8 cellular contexts compared by ENCODE assay signal in genomic region chr22:41910599-41911291, GRCh38. TPM values are rescaled to one million over a fixed set of nuclear protein-coding genes. Genes with fewer than 3 reads are reported as not detected.
DNase-seq lines count a peak whose midpoint lies in the region; ATAC-seq and TF ChIP-seq lines count a peak whose summit lies in the region.

No MANE protein-coding gene starts in this region.

- DNase-seq in BE2C (peak; percentile 42), Peyer's patch (no peak), dermis blood vessel endothelial cell (peak; percentile 26), midbrain (lab: John Stamatoyannopoulos, UW) (peak; percentile 75), vagina (ENCODE audit: extremely low spot score in 2 of 2) (no peak), NCI-H2029 (lab: John Stamatoyannopoulos, UW) (no peak)

- peaks cover 68% of the 10 kb centered on the region for H3K27me3 ChIP-seq in BE2C
- peaks cover 0 to 60% of the 10 kb centered on the region in 2 donors for H3K27me3 ChIP-seq in Peyer's patch
- H3K27me3 ChIP-seq in vagina: peaks cover 23% of the 10 kb centered on the region

- TF ChIP-seq CTCF in BE2C (IDR thresholded peaks at IDR 0.05; ENCODE audit: low read depth, low read length) (no peak), Peyer's patch (IDR thresholded peaks at IDR 0.05) (no peak), vagina (IDR thresholded peaks at IDR 0.05) (no peak)

- intact Hi-C loops in vagina (cut with DNase I): no loop called here

- H3K27ac ChIP-seq in Peyer's patch: peak overlapping the region in 1 of 4 donors; percentile 67
- H3K27ac ChIP-seq in vagina: no peak overlapping the region

- TF ChIP-seq POLR2A in Peyer's patch (IDR thresholded peaks at IDR 0.05): no peak
- TF ChIP-seq POLR2A in vagina (IDR thresholded peaks at IDR 0.05): no peak

- H3K36me3 ChIP-seq in BE2C (peaks cover 6% of the 10 kb centered on the region), Peyer's patch (peaks cover 0 to 16% (median 0%) of the 10 kb centered on the region in 3 donors), vagina (peaks cover 0 to 10% of the 10 kb centered on the region in 2 donors)

- no peaks in the 10 kb centered on the region for H3K4me1 ChIP-seq in BE2C
- H3K4me1 ChIP-seq in Peyer's patch: peaks cover 2 to 53% (median 29%) of the 10 kb centered on the region in 4 donors
- peaks cover 31% of the 10 kb centered on the region for H3K4me1 ChIP-seq in vagina

- peak overlapping the region; percentile 20 for H3K4me3 ChIP-seq in BE2C (ENCODE audit: low read depth, low read length)
- peak overlapping the region; percentile 26 to 51 (median 42) for H3K4me3 ChIP-seq in Peyer's patch
- peak overlapping the region; percentile 21 to 40 for H3K4me3 ChIP-seq in vagina

- no peak for ATAC-seq in GM21360 (IDR thresholded peaks at IDR 0.05; ENCODE audit: unreplicated experiment)
- ATAC-seq in HG03045 (IDR thresholded peaks at IDR 0.05; ENCODE audit: unreplicated experiment): no peak

- H3K9me3 ChIP-seq in BE2C: no peaks in the 10 kb centered on the region
- H3K9me3 ChIP-seq in Peyer's patch: no peaks in the 10 kb centered on the region
- H3K9me3 ChIP-seq in vagina: no peaks in the 10 kb centered on the region

RNA-seq across cellular contexts. Expression of gene SHISA8, which starts 4.1 kb away (rescaled TPM):
- polyA plus RNA-seq in BE2C (2012; ENCODE audit: insufficient read depth, insufficient read length, low read depth): not detected
- total RNA-seq in Peyer's patch (not detected), dermis blood vessel endothelial cell (not detected in 2 replicates), vagina (not detected)

RNA-seq across cellular contexts. Expression of gene TNFRSF13C, which starts 15.9 kb away (rescaled TPM):
- polyA plus RNA-seq in BE2C (2012; ENCODE audit: insufficient read depth, insufficient read length, low read depth): 0.29 TPM
- 10 to 100 TPM in 1 of 4 donors, 1 to 10 TPM in 2, under 1 TPM in 1; 0.35 to 52.8 (median 3.2) TPM for total RNA-seq in Peyer's patch
- not detected in 2 replicates for total RNA-seq in dermis blood vessel endothelial cell
- total RNA-seq in vagina: not detected

RNA-seq across cellular contexts. Expression of gene CENPM, which starts 36.2 kb away (rescaled TPM):
- 43.8 TPM for polyA plus RNA-seq in BE2C (2012; ENCODE audit: insufficient read depth, insufficient read length, low read depth)
- total RNA-seq in Peyer's patch: 10 to 100 TPM; 14.2 to 71.0 (median 17.8) TPM
- 13.1 and 34.2 TPM in 2 replicates for total RNA-seq in dermis blood vessel endothelial cell
- total RNA-seq in vagina: not detected

RNA-seq across cellular contexts. Expression of gene SEPTIN3, which starts 58.5 kb away (rescaled TPM):
- 23.3 TPM for polyA plus RNA-seq in BE2C (2012; ENCODE audit: insufficient read depth, insufficient read length, low read depth)
- total RNA-seq in Peyer's patch: not detected
- total RNA-seq in dermis blood vessel endothelial cell: under 0.01 and 0.14 TPM in 2 replicates
- total RNA-seq in vagina: 1.5 TPM

Comparison
In these comparisons a context has a peak if more than half of its experiments do, and no peak if none do; other contexts are left out.
1. DNase-seq: peak in BE2C (single experiment), dermis blood vessel endothelial cell (single experiment) and midbrain (single experiment); none in Peyer's patch (0 of 3), vagina (0 of 2) and NCI-H2029 (single experiment).
2. Peak in every context shown above with its lines, with median percentiles within 50 percentile points of each other: H3K4me3 ChIP-seq.